ENCODE assay signal across 2 cellular contexts in the genomic region with DNA sequence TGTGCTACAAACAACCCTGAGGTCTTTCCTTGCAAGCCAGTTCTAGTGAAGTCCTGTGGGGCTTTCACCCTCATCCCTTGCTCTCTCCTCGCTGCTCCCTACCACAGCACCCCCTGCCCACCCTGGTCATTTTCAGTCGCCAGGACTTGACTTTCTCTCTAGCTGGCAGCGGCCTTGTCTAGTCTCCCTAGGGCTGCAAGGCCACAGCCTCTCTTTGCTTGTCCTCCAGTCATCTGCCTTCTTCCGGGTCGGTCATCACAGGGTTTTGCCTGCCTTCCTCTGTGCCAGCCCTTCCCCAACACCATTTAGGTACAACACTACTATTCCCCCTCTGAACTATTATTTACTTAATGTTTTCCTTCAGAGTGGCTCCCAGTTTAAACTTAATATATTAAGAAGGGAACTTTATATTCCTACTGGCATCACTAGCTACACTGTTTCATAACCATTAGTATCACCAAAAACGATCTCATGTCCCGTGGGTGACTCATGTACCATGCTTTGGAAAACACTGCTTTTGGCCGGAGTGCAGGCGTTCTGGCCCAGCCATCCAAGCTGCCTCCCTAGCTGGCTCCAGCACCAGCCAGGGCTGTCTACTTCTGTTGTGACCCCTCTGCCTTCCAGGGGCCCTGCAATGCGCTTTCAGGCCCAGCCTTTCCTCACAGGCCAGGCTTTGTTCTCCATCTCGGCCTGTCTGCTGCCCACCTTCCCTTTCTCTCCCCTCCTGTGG.
A peak's percentile ranks its signal among the peaks of the same experiment; 100 is the strongest.
TF ChIP-seq lines count a peak whose summit lies in the region.

No MANE protein-coding gene starts in this region.

TF ChIP-seq in liver, 16 proteins besides CTCF, POLR2A, EP300 and RAD21:
- no peak for TF ChIP-seq TAF1 (conservative IDR thresholded peaks at IDR 0.05)
- TF ChIP-seq SP1 (IDR thresholded peaks at IDR 0.05): no peak
- TF ChIP-seq HNF4G (IDR thresholded peaks at IDR 0.05): no peak
- TF ChIP-seq JUND (IDR thresholded peaks at IDR 0.05): peak; percentile 55 to 58
- TF ChIP-seq, protein P1, sequence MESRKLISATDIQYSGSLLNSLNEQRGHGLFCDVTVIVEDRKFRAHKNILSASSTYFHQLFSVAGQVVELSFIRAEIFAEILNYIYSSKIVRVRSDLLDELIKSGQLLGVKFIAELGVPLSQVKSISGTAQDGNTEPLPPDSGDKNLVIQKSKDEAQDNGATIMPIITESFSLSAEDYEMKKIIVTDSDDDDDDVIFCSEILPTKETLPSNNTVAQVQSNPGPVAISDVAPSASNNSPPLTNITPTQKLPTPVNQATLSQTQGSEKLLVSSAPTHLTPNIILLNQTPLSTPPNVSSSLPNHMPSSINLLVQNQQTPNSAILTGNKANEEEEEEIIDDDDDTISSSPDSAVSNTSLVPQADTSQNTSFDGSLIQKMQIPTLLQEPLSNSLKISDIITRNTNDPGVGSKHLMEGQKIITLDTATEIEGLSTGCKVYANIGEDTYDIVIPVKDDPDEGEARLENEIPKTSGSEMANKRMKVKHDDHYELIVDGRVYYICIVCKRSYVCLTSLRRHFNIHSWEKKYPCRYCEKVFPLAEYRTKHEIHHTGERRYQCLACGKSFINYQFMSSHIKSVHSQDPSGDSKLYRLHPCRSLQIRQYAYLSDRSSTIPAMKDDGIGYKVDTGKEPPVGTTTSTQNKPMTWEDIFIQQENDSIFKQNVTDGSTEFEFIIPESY (IDR thresholded peaks at IDR 0.05): no peak
- TF ChIP-seq FOXA2 (IDR thresholded peaks at IDR 0.05): no peak
- peak; percentile 10 to 77 for TF ChIP-seq RXRA (IDR thresholded peaks at IDR 0.05)
- TF ChIP-seq, protein P2, sequence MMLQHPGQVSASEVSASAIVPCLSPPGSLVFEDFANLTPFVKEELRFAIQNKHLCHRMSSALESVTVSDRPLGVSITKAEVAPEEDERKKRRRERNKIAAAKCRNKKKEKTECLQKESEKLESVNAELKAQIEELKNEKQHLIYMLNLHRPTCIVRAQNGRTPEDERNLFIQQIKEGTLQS (IDR thresholded peaks at IDR 0.05): peak; percentile 26
- TF ChIP-seq GABPA (IDR thresholded peaks at IDR 0.05 in 1 of 2, conservative IDR thresholded peaks at IDR 0.05 in 1 of 2): no peak
- TF ChIP-seq FOXA1 (IDR thresholded peaks at IDR 0.05): no peak
- no peak for TF ChIP-seq YY1 (IDR thresholded peaks at IDR 0.05)
- TF ChIP-seq EGR1 (IDR thresholded peaks at IDR 0.05; ENCODE audit: low read depth in 2 of 2): no peak
- TF ChIP-seq HNF4A (conservative IDR thresholded peaks at IDR 0.05): peak; percentile 26 to 61
- TF ChIP-seq, protein P3, sequence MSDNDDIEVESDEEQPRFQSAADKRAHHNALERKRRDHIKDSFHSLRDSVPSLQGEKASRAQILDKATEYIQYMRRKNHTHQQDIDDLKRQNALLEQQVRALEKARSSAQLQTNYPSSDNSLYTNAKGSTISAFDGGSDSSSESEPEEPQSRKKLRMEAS (IDR thresholded peaks at IDR 0.05): no peak
- TF ChIP-seq NR2F2 (IDR thresholded peaks at IDR 0.05): no peak
- TF ChIP-seq, protein P4, sequence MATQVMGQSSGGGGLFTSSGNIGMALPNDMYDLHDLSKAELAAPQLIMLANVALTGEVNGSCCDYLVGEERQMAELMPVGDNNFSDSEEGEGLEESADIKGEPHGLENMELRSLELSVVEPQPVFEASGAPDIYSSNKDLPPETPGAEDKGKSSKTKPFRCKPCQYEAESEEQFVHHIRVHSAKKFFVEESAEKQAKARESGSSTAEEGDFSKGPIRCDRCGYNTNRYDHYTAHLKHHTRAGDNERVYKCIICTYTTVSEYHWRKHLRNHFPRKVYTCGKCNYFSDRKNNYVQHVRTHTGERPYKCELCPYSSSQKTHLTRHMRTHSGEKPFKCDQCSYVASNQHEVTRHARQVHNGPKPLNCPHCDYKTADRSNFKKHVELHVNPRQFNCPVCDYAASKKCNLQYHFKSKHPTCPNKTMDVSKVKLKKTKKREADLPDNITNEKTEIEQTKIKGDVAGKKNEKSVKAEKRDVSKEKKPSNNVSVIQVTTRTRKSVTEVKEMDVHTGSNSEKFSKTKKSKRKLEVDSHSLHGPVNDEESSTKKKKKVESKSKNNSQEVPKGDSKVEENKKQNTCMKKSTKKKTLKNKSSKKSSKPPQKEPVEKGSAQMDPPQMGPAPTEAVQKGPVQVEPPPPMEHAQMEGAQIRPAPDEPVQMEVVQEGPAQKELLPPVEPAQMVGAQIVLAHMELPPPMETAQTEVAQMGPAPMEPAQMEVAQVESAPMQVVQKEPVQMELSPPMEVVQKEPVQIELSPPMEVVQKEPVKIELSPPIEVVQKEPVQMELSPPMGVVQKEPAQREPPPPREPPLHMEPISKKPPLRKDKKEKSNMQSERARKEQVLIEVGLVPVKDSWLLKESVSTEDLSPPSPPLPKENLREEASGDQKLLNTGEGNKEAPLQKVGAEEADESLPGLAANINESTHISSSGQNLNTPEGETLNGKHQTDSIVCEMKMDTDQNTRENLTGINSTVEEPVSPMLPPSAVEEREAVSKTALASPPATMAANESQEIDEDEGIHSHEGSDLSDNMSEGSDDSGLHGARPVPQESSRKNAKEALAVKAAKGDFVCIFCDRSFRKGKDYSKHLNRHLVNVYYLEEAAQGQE (IDR thresholded peaks at IDR 0.05): no peak
TF ChIP-seq in liver: peak in this region for 4.

TF ChIP-seq in HepG2, 621 proteins besides CTCF, POLR2A, EP300 and RAD21:
- TF ChIP-seq NCOR1 (IDR thresholded peaks at IDR 0.05; ENCODE audit: borderline replicate concordance, low read length) (no peak), RFX3 (CRISPR knock-in tag; IDR thresholded peaks at IDR 0.05) (no peak), ZNF121 (CRISPR knock-in tag; IDR thresholded peaks at IDR 0.05) (no peak), RBAK (CRISPR knock-in tag; IDR thresholded peaks at IDR 0.05) (no peak), KDM1A (CRISPR knock-in tag; IDR thresholded peaks at IDR 0.05) (no peak), ZNF564 (CRISPR knock-in tag; IDR thresholded peaks at IDR 0.05) (no peak), SALL2 (CRISPR knock-in tag; IDR thresholded peaks at IDR 0.05) (no peak), SSRP1 (CRISPR knock-in tag; IDR thresholded peaks at IDR 0.05) (no peak), NR3C1 (CRISPR knock-in tag; IDR thresholded peaks at IDR 0.05) (no peak), GFI1 (CRISPR knock-in tag; IDR thresholded peaks at IDR 0.05; ENCODE audit: borderline replicate concordance) (no peak), ZNF337 (CRISPR knock-in tag; IDR thresholded peaks at IDR 0.05; ENCODE audit: borderline replicate concordance, low read depth) (no peak), ZBTB3 (CRISPR knock-in tag; IDR thresholded peaks at IDR 0.05; ENCODE audit: borderline replicate concordance, low read depth) (no peak), JARID2 (CRISPR knock-in tag; IDR thresholded peaks at IDR 0.05; ENCODE audit: insufficient replicate concordance) (no peak), ZNF570 (CRISPR knock-in tag; IDR thresholded peaks at IDR 0.05; ENCODE audit: borderline replicate concordance) (no peak), ZNF543 (CRISPR knock-in tag; IDR thresholded peaks at IDR 0.05) (no peak), ZNF225 (CRISPR knock-in tag; IDR thresholded peaks at IDR 0.05) (no peak), TOE1 (CRISPR knock-in tag; IDR thresholded peaks at IDR 0.05) (no peak), BORCS8-MEF2B (CRISPR knock-in tag; IDR thresholded peaks at IDR 0.05) (no peak)
- TF ChIP-seq, protein P2 (CRISPR knock-in tag; IDR thresholded peaks at IDR 0.05): no peak
- TF ChIP-seq, protein P5, sequence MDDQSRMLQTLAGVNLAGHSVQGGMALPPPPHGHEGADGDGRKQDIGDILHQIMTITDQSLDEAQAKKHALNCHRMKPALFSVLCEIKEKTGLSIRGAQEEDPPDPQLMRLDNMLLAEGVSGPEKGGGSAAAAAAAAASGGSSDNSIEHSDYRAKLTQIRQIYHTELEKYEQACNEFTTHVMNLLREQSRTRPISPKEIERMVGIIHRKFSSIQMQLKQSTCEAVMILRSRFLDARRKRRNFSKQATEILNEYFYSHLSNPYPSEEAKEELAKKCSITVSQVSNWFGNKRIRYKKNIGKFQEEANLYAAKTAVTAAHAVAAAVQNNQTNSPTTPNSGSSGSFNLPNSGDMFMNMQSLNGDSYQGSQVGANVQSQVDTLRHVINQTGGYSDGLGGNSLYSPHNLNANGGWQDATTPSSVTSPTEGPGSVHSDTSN (CRISPR knock-in tag; IDR thresholded peaks at IDR 0.05; ENCODE audit: borderline replicate concordance): no peak
